In genomic region chr13:95926231-95926630, GRCh38 we compare ENCODE assay signal across 2 cellular contexts.
TF ChIP-seq lines count a peak whose summit lies in the region.

No MANE protein-coding gene starts in this region.

TF ChIP-seq in SK-N-SH, 30 proteins besides CTCF, POLR2A, EP300 and RAD21 (continued from another document):
- TF ChIP-seq, protein P1, sequence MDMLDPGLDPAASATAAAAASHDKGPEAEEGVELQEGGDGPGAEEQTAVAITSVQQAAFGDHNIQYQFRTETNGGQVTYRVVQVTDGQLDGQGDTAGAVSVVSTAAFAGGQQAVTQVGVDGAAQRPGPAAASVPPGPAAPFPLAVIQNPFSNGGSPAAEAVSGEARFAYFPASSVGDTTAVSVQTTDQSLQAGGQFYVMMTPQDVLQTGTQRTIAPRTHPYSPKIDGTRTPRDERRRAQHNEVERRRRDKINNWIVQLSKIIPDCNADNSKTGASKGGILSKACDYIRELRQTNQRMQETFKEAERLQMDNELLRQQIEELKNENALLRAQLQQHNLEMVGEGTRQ (IDR thresholded peaks at IDR 0.05; ENCODE audit: borderline replicate concordance, low read depth, low read length): no peak
- no peak for TF ChIP-seq RXRA (IDR thresholded peaks at IDR 0.05; ENCODE audit: borderline replicate concordance, low read depth)
- no peak for TF ChIP-seq CHD2 (IDR thresholded peaks at IDR 0.05; ENCODE audit: low read length, partially characterized antibody)
- no peak for TF ChIP-seq FOXM1 (IDR thresholded peaks at IDR 0.05; ENCODE audit: low read depth)
- TF ChIP-seq SMC3 (IDR thresholded peaks at IDR 0.05; ENCODE audit: low read depth, low read length): no peak
- TF ChIP-seq JUND (IDR thresholded peaks at IDR 0.05): no peak
- no peak for TF ChIP-seq GATA2 (CRISPR knock-in tag; IDR thresholded peaks at IDR 0.05)
- TF ChIP-seq NFIC (IDR thresholded peaks at IDR 0.05; ENCODE audit: borderline replicate concordance): no peak
TF ChIP-seq in SK-N-SH: peak in this region for 0.

TF ChIP-seq in SK-N-SH treated with all-trans-retinoic acid at 6 μM for 48 hours, 23 proteins besides CTCF, POLR2A, EP300 and RAD21 (continued from another document):
- TF ChIP-seq, protein P2, sequence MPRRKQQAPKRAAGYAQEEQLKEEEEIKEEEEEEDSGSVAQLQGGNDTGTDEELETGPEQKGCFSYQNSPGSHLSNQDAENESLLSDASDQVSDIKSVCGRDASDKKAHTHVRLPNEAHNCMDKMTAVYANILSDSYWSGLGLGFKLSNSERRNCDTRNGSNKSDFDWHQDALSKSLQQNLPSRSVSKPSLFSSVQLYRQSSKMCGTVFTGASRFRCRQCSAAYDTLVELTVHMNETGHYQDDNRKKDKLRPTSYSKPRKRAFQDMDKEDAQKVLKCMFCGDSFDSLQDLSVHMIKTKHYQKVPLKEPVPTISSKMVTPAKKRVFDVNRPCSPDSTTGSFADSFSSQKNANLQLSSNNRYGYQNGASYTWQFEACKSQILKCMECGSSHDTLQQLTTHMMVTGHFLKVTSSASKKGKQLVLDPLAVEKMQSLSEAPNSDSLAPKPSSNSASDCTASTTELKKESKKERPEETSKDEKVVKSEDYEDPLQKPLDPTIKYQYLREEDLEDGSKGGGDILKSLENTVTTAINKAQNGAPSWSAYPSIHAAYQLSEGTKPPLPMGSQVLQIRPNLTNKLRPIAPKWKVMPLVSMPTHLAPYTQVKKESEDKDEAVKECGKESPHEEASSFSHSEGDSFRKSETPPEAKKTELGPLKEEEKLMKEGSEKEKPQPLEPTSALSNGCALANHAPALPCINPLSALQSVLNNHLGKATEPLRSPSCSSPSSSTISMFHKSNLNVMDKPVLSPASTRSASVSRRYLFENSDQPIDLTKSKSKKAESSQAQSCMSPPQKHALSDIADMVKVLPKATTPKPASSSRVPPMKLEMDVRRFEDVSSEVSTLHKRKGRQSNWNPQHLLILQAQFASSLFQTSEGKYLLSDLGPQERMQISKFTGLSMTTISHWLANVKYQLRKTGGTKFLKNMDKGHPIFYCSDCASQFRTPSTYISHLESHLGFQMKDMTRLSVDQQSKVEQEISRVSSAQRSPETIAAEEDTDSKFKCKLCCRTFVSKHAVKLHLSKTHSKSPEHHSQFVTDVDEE (CRISPR knock-in tag; IDR thresholded peaks at IDR 0.05): no peak
- TF ChIP-seq TOX (CRISPR knock-in tag; IDR thresholded peaks at IDR 0.05; ENCODE audit: borderline replicate concordance) (no peak), CSDC2 (CRISPR knock-in tag; IDR thresholded peaks at IDR 0.05) (no peak), ZNF565 (CRISPR knock-in tag; conservative IDR thresholded peaks at IDR 0.05; ENCODE audit: low read depth) (no peak), CREB5 (CRISPR knock-in tag; IDR thresholded peaks at IDR 0.05; ENCODE audit: low read depth) (no peak)
